ENCODE assay signal across 8 cellular contexts in genomic region chr9:127450170-127450830, GRCh38. TPM values are rescaled to one million over a fixed set of nuclear protein-coding genes. Genes with fewer than 3 reads are reported as not detected.
DNase-seq lines count a peak whose midpoint lies in the region; TF ChIP-seq lines count a peak whose summit lies in the region.

No MANE protein-coding gene starts in this region.

- peak overlapping the region; percentile 66 to 99 (median 92) for H3K4me3 ChIP-seq in dorsolateral prefrontal cortex
- peak overlapping the region; percentile 95 for H3K4me3 ChIP-seq in mononuclear cell (ENCODE audit: low read length)

- H3K27ac Mint-ChIP-seq in T-helper 2 cell treated with Interferon-gamma antibody and Interleukin-4, amounts not matched to agents 5 μg/mL and 100 μg/mL, for 36 hours, result peak overlapping the region; percentile 95

- TF ChIP-seq CTCF in dorsolateral prefrontal cortex (IDR thresholded peaks at IDR 0.05 in 54 of 56, conservative IDR thresholded peaks at IDR 0.05 in 2 of 56; ENCODE audit: low read depth in 1 of 56, partially characterized antibody in 56 of 56), result no peak

- H3K36me3 Mint-ChIP-seq in T-helper 2 cell treated with Interferon-gamma antibody and Interleukin-4, amounts not matched to agents 5 μg/mL and 100 μg/mL, for 36 hours (ENCODE audit: low read depth), result peaks cover 60% of the 10 kb centered on the region

- peak overlapping the region in 58 of 59 donors; percentile 42 to 98 (median 89) for H3K27ac ChIP-seq in dorsolateral prefrontal cortex

- peaks cover 3% of the 10 kb centered on the region for H3K9me3 Mint-ChIP-seq in T-helper 2 cell treated with Interferon-gamma antibody and Interleukin-4, amounts not matched to agents 5 μg/mL and 100 μg/mL, for 36 hours

- no peaks in the 10 kb centered on the region for H3K9me3 ChIP-seq in mononuclear cell (ENCODE audit: low read depth, low read length)

- H3K4me1 Mint-ChIP-seq in T-helper 2 cell treated with Interferon-gamma antibody and Interleukin-4, amounts not matched to agents 5 μg/mL and 100 μg/mL, for 36 hours (ENCODE audit: low read depth), result peaks cover 31% of the 10 kb centered on the region

- H3K4me3 Mint-ChIP-seq in T-helper 2 cell treated with Interferon-gamma antibody and Interleukin-4, amounts not matched to agents 5 μg/mL and 100 μg/mL, for 36 hours, result peak overlapping the region; percentile 93

- intact Hi-C loops in dorsolateral prefrontal cortex (cut with DNase I), result no loop called here

- DNase-seq in T-helper 2 cell treated with Interferon-gamma antibody and Interleukin-4, amounts not matched to agents 5 μg/mL and 100 μg/mL, for 36 hours (ENCODE audit: low spot score), result no peak
- DNase-seq in T-helper 2 cell (no peak), OCI-M1 (lab: John Stamatoyannopoulos, UW) (peak; percentile 41), dorsolateral prefrontal cortex (no peak), NCI-H2227 (lab: John Stamatoyannopoulos, UW; ENCODE audit: unreplicated experiment) (no peak), SIG-M5 (lab: John Stamatoyannopoulos, UW) (no peak), NCI-H1694 treated with DMSO at 0.1 percent for 48 hours (lab: John Stamatoyannopoulos, UW) (no peak)

- H3K27me3 Mint-ChIP-seq in T-helper 2 cell treated with Interferon-gamma antibody and Interleukin-4, amounts not matched to agents 5 μg/mL and 100 μg/mL, for 36 hours (ENCODE audit: low read depth), result no peaks in the 10 kb centered on the region

- H3K27me3 ChIP-seq in dorsolateral prefrontal cortex (no peaks in the 10 kb centered on the region), mononuclear cell (ENCODE audit: insufficient read depth, low read length) (no peaks in the 10 kb centered on the region)

- H3K4me1 ChIP-seq in mononuclear cell (ENCODE audit: insufficient read depth, low read length), result peaks cover 47% of the 10 kb centered on the region

RNA-seq across cellular contexts. Expression of gene RPL12, which starts 0.9 kb away (rescaled TPM):
- total RNA-seq in dorsolateral prefrontal cortex (100 to 1,000 TPM; 136 to 384 (median 236) TPM), mononuclear cell (2,145 TPM)

RNA-seq across cellular contexts. Expression of gene LRSAM1, which starts 1.0 kb away (rescaled TPM):
- total RNA-seq in dorsolateral prefrontal cortex (10 to 100 TPM; 29.7 to 62.3 (median 40.4) TPM), mononuclear cell (6.8 TPM)

RNA-seq across cellular contexts. Expression of gene ZNF79, which starts 26.1 kb away (rescaled TPM):
- total RNA-seq in dorsolateral prefrontal cortex (10 to 100 TPM in 92 of 120 experiments, 1 to 10 TPM in 28; 8.1 to 16.9 (median 10.9) TPM), mononuclear cell (9.7 TPM)

RNA-seq across cellular contexts. Expression of gene SLC2A8, which starts 53.3 kb away (rescaled TPM):
- 10 to 100 TPM; 20.2 to 51.7 (median 29.5) TPM for total RNA-seq in dorsolateral prefrontal cortex
- total RNA-seq in mononuclear cell, result 2.2 TPM
